In genomic region chr2:196925768-196926561, GRCh38 we compare ENCODE assay signal across 1 cellular context.
TF ChIP-seq lines count a peak whose summit lies in the region.

No MANE protein-coding gene starts in this region.

TF ChIP-seq in GM12878, 131 proteins besides CTCF, POLR2A, EP300 and RAD21 (continued from another document and continues in another):
- TF ChIP-seq ZNF687 (IDR thresholded peaks at IDR 0.05) (no peak), ZBTB40 (IDR thresholded peaks at IDR 0.05; ENCODE audit: borderline replicate concordance) (no peak), BCL3 (IDR thresholded peaks at IDR 0.05; ENCODE audit: borderline replicate concordance, insufficient read depth, low read depth, low read length, poor library complexity, severe bottlenecking) (no peak), NFYA (IDR thresholded peaks at IDR 0.05; ENCODE audit: borderline replicate concordance, low read depth, low read length) (no peak), SIN3A (IDR thresholded peaks at IDR 0.05; ENCODE audit: low read depth, low read length) (no peak), SRF (IDR thresholded peaks at IDR 0.05; ENCODE audit: low read depth in 2 of 2, low read length in 2 of 2) (no peak), ATF7 (IDR thresholded peaks at IDR 0.05; ENCODE audit: low read depth) (no peak), ZNF592 (IDR thresholded peaks at IDR 0.05) (no peak), NFIC (IDR thresholded peaks at IDR 0.05; ENCODE audit: low read depth, low read length) (no peak), E2F8 (IDR thresholded peaks at IDR 0.05; ENCODE audit: low read depth, partially characterized antibody) (no peak), MTA3 (IDR thresholded peaks at IDR 0.05; ENCODE audit: borderline replicate concordance, low read length) (peak; percentile 57; the same call in 1 of the 2 replicates), NR2F1 (conservative IDR thresholded peaks at IDR 0.05) (no peak), ESRRA (IDR thresholded peaks at IDR 0.05; ENCODE audit: low read length) (no peak), FOS (IDR thresholded peaks at IDR 0.05; ENCODE audit: borderline replicate concordance, extremely low read depth, insufficient read length) (no peak), PML (IDR thresholded peaks at IDR 0.05; ENCODE audit: low read length) (0 out of 2 replicates have a peak, but pooled peaks have one; percentile 19), TCF12 (IDR thresholded peaks at IDR 0.05; ENCODE audit: low read depth, low read length) (no peak), CREM (IDR thresholded peaks at IDR 0.05; ENCODE audit: low read depth) (no peak), CEBPB (IDR thresholded peaks at IDR 0.05; ENCODE audit: borderline replicate concordance in 1 of 2, low read depth in 2 of 2, low read length in 2 of 2) (no peak), JUNB (IDR thresholded peaks at IDR 0.05) (no peak), CHD4 (IDR thresholded peaks at IDR 0.05) (no peak), POLR2AphosphoS5 (IDR thresholded peaks at IDR 0.05; ENCODE audit: low read length) (no peak), ASH2L (IDR thresholded peaks at IDR 0.05; ENCODE audit: borderline replicate concordance, low read depth) (no peak), RELA (IDR thresholded peaks at IDR 0.05; ENCODE audit: borderline replicate concordance, partially characterized antibody) (peak; percentile 39), ZNF622 (IDR thresholded peaks at IDR 0.05) (no peak), EED (IDR thresholded peaks at IDR 0.05; ENCODE audit: low read depth) (0 out of 2 replicates have a peak, but pooled peaks have one; percentile 15), ZBTB33 (IDR thresholded peaks at IDR 0.05) (no peak), USF2 (IDR thresholded peaks at IDR 0.05; ENCODE audit: borderline replicate concordance, low read depth, low read length) (no peak), SMARCA5 (IDR thresholded peaks at IDR 0.05) (no peak), ELK1 (IDR thresholded peaks at IDR 0.05; ENCODE audit: low read depth, low read length) (no peak), BMI1 (IDR thresholded peaks at IDR 0.05; ENCODE audit: borderline replicate concordance) (no peak), RAD51 (IDR thresholded peaks at IDR 0.05) (no peak), PKNOX1 (IDR thresholded peaks at IDR 0.05) (no peak), HCFC1 (IDR thresholded peaks at IDR 0.05; ENCODE audit: low read length) (no peak), ZNF217 (IDR thresholded peaks at IDR 0.05) (no peak), BCL11A (IDR thresholded peaks at IDR 0.05; ENCODE audit: low read depth, low read length) (no peak), EGR1 (IDR thresholded peaks at IDR 0.05; ENCODE audit: borderline replicate concordance in 1 of 2, low read depth in 2 of 2, low read length in 2 of 2) (peak in 1 of 2 experiments; percentile 22; a peak in 1 of 3 replicates), POU2F2 (IDR thresholded peaks at IDR 0.05; ENCODE audit: borderline replicate concordance, low read depth, low read length) (no peak)
